27 cellular contexts compared by ENCODE assay signal in the genomic region with DNA sequence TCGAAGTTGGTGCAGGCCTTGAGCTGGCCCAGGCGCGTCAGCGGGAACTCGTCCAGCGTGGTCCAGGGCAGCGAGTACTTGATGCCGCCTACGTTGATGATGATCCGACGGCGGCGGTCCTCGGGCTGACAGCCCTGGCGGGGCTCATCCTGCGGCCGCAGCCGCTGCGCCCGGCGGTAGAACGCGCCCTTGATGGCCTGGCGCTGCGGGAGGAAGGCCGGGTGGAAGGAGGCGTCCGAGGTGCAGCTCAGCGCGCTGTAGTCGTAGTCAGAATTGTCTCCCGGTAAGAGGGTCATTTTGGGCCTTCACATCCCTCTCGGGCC.
"Had no signal": no experiment of that assay in that cellular context is flagged by ENCODE, and none has a peak within 500 bp of the region (broad histone marks: within the 10 kb centered on the region; RNA-seq: fewer than 3 reads in every experiment).

No MANE protein-coding gene starts in this region.

- DNase-seq: colonic mucosa; cortex of kidney; dermis blood vessel endothelial cell; dorsolateral prefrontal cortex; effector CD4-positive, alpha-beta T cell; effector CD8-positive, alpha-beta T cell; effector memory CD4-positive, alpha-beta T cell; effector memory CD8-positive, alpha-beta T cell; endodermal cell; erythroblast; esophagus squamous epithelium; foreskin fibroblast; foreskin keratinocyte; foreskin melanocyte; gastrocnemius medialis; glutamatergic neuron; head of caudate nucleus; heart left ventricle; heart right ventricle had no signal

- H3K4me3 ChIP-seq: colonic mucosa, coronary artery, dorsolateral prefrontal cortex, esophagus muscularis mucosa, esophagus squamous epithelium, gastrocnemius medialis, gastroesophageal sphincter, heart left ventricle, heart right ventricle had no signal

- FAIRE-seq: colon, endometrium, endothelial cell of umbilical vein, frontal cortex had no signal

- H3K4me1 ChIP-seq: colonic mucosa, esophagus muscularis mucosa, esophagus squamous epithelium, foreskin keratinocyte, gastrocnemius medialis, gastroesophageal sphincter, heart left ventricle, heart right ventricle had no signal

- H3K36me3 ChIP-seq: colonic mucosa, esophagus muscularis mucosa, esophagus squamous epithelium, gastrocnemius medialis, gastroesophageal sphincter, heart left ventricle, heart right ventricle had no signal

- H3K27ac ChIP-seq: colonic mucosa, coronary artery, dorsolateral prefrontal cortex, epithelial cell of prostate, esophagus muscularis mucosa, esophagus squamous epithelium, foreskin keratinocyte, gastrocnemius medialis, gastroesophageal sphincter, heart left ventricle, heart right ventricle had no signal

- H3K27me3 ChIP-seq: colonic mucosa, foreskin keratinocyte had no signal

- H3K9me3 ChIP-seq: colonic mucosa, esophagus muscularis mucosa, esophagus squamous epithelium, gastrocnemius medialis, gastroesophageal sphincter, heart left ventricle, heart right ventricle had no signal
